1 cellular context compared by ENCODE assay signal in genomic region chr1:193104906-193105820, GRCh38.
TF ChIP-seq lines count a peak whose summit lies in the region.

Gene GLRX2, minus strand, starts transcription at chr1:193105414. Its CDS starts 32 bp downstream, at chr1:193105382.

TF ChIP-seq in HEK293, 187 proteins besides CTCF, POLR2A, EP300 and RAD21 (continued from another document and continues in another):
- TF ChIP-seq PBX3 (CRISPR knock-in tag; IDR thresholded peaks at IDR 0.05) (no peak; the same call in 1 of the 2 replicates), ZNF792 (tag by site-specific recombination; IDR thresholded peaks at IDR 0.05) (no peak), KLF9 (tag by site-specific recombination; IDR thresholded peaks at IDR 0.05; ENCODE audit: low read depth) (peak; percentile 39), ZNF433 (tag by site-specific recombination; IDR thresholded peaks at IDR 0.05; ENCODE audit: low read depth) (no peak), ZNF660 (tag by site-specific recombination; IDR thresholded peaks at IDR 0.05) (peak; percentile 26; the same call in 1 of the 2 replicates), ZNF600 (tag by site-specific recombination; IDR thresholded peaks at IDR 0.05) (peak; percentile 90), ZNF157 (tag by site-specific recombination; IDR thresholded peaks at IDR 0.05) (no peak), ZNF747 (tag by site-specific recombination; IDR thresholded peaks at IDR 0.05) (no peak), INSM2 (tag by site-specific recombination; IDR thresholded peaks at IDR 0.05) (no peak), GLI2 (tag by site-specific recombination; IDR thresholded peaks at IDR 0.05; ENCODE audit: borderline replicate concordance, low read depth) (no peak), ZNF654 (tag by site-specific recombination; IDR thresholded peaks at IDR 0.05; ENCODE audit: low read depth) (no peak), ZNF510 (tag by site-specific recombination; IDR thresholded peaks at IDR 0.05; ENCODE audit: insufficient replicate concordance) (no peak), ZNF169 (tag by site-specific recombination; IDR thresholded peaks at IDR 0.05) (no peak), ZNF132 (tag by site-specific recombination; IDR thresholded peaks at IDR 0.05; ENCODE audit: borderline replicate concordance) (no peak), ZNF280C (tag by site-specific recombination; IDR thresholded peaks at IDR 0.05) (no peak), ZNF26 (tag by site-specific recombination; IDR thresholded peaks at IDR 0.05) (no peak), ZNF580 (tag by site-specific recombination; IDR thresholded peaks at IDR 0.05) (no peak), MEIS1 (CRISPR knock-in tag; IDR thresholded peaks at IDR 0.05; ENCODE audit: borderline replicate concordance) (no peak), ZNF571 (tag by site-specific recombination; IDR thresholded peaks at IDR 0.05) (no peak), ZIC2 (tag by site-specific recombination; IDR thresholded peaks at IDR 0.05) (peak; percentile 25; the same call in 1 of the 2 replicates), ZNF214 (tag by site-specific recombination; IDR thresholded peaks at IDR 0.05; ENCODE audit: borderline replicate concordance) (no peak), ZNF324 (tag by site-specific recombination; IDR thresholded peaks at IDR 0.05) (no peak), ZNF488 (tag by site-specific recombination; IDR thresholded peaks at IDR 0.05) (no peak), ZNF266 (tag by site-specific recombination; IDR thresholded peaks at IDR 0.05; ENCODE audit: low read depth) (no peak), ZSCAN23 (tag by site-specific recombination; IDR thresholded peaks at IDR 0.05) (no peak), ZXDB (tag by site-specific recombination; IDR thresholded peaks at IDR 0.05) (no peak), REPIN1 (tag by site-specific recombination; IDR thresholded peaks at IDR 0.05; ENCODE audit: low read depth) (no peak), ZNF174 (tag by site-specific recombination; IDR thresholded peaks at IDR 0.05) (no peak), ZNF302 (tag by site-specific recombination; IDR thresholded peaks at IDR 0.05; ENCODE audit: low read depth) (no peak), ZNF449 (tag by site-specific recombination; IDR thresholded peaks at IDR 0.05) (0 out of 2 replicates have a peak, but pooled peaks have one; percentile 6), RBAK (tag by site-specific recombination; IDR thresholded peaks at IDR 0.05) (no peak), ZNF529 (tag by site-specific recombination; IDR thresholded peaks at IDR 0.05; ENCODE audit: insufficient replicate concordance) (no peak), ZFP41 (tag by site-specific recombination; IDR thresholded peaks at IDR 0.05; ENCODE audit: borderline replicate concordance) (no peak), ZNF560 (tag by site-specific recombination; IDR thresholded peaks at IDR 0.05; ENCODE audit: borderline replicate concordance) (no peak), ZNF202 (tag by site-specific recombination; IDR thresholded peaks at IDR 0.05; ENCODE audit: borderline replicate concordance) (no peak), ZNF221 (tag by site-specific recombination; IDR thresholded peaks at IDR 0.05; ENCODE audit: borderline replicate concordance) (no peak), ZNF549 (tag by site-specific recombination; IDR thresholded peaks at IDR 0.05) (0 out of 2 replicates have a peak, but pooled peaks have one; percentile 54), ZNF239 (tag by site-specific recombination; IDR thresholded peaks at IDR 0.05) (no peak), ZBTB1 (tag by site-specific recombination; IDR thresholded peaks at IDR 0.05) (no peak), ZNF10 (tag by site-specific recombination; IDR thresholded peaks at IDR 0.05) (no peak), ZNF692 (tag by site-specific recombination; IDR thresholded peaks at IDR 0.05) (peak; percentile 21; the same call in 1 of the 2 replicates), ZFHX2 (tag by site-specific recombination; conservative IDR thresholded peaks at IDR 0.05) (peak; percentile 94), ZNF248 (tag by site-specific recombination; IDR thresholded peaks at IDR 0.05) (no peak), ZNF561 (tag by site-specific recombination; IDR thresholded peaks at IDR 0.05; ENCODE audit: borderline replicate concordance) (no peak), ZNF175 (tag by site-specific recombination; IDR thresholded peaks at IDR 0.05) (no peak), ZNF677 (tag by site-specific recombination; IDR thresholded peaks at IDR 0.05) (no peak), SALL2 (tag by site-specific recombination; IDR thresholded peaks at IDR 0.05; ENCODE audit: borderline replicate concordance) (no peak), FEZF1 (tag by site-specific recombination; IDR thresholded peaks at IDR 0.05) (no peak), ZNF274 (IDR thresholded peaks at IDR 0.05; ENCODE audit: low read length) (no peak), ZNF274 (tag by site-specific recombination; IDR thresholded peaks at IDR 0.05; ENCODE audit: borderline replicate concordance) (no peak), GLIS2 (tag by site-specific recombination; IDR thresholded peaks at IDR 0.05) (peak; percentile 76), BCL6B (tag by site-specific recombination; IDR thresholded peaks at IDR 0.05) (no peak), REST (tag by site-specific recombination; IDR thresholded peaks at IDR 0.05) (no peak)
